ENCODE assay signal across 8 cellular contexts in the genomic region with DNA sequence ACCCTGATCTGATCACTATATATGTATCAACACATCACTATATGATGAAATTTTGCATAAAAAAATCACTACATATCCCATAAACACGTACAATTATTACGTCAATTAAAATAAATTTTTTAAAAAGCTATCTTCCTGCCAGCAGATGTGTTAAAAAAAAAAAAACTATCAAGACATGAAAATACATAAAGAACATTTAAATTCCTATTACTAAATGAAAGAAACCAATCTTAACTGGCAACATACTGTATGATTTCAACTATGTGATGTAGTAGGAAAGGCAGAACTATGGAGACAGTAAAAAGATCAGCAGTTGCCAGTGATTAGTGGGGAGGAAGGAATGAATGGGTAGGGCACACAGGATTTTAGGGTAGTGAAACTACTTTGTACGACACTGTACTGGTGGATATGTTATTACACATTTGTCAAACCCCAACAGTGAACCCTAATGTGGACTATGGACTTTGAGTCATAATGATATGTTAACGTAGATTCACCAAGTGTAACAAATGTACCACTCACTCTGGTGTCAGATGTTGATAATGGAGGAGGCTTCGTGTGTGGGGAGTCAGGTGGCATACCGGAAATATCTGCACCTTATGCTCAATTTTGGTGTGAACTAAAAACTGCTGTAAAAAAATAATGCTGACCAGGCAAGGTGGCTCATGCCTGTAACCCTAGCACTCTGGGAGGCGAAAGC. TPM values are rescaled to one million over a fixed set of nuclear protein-coding genes. Genes with fewer than 3 reads are reported as not detected.
DNase-seq lines count a peak whose midpoint lies in the region; ATAC-seq lines count a peak whose summit lies in the region.

No MANE protein-coding gene starts in this region.

- peak; percentile 47 for DNase-seq in HT-29 (ENCODE audit: low spot score)
- peak; percentile 69 for DNase-seq in glomerular visceral epithelial cell (ENCODE audit: extremely low spot score)
- DNase-seq in NCI-H2107 (lab: John Stamatoyannopoulos, UW), result no peak
- no peak for DNase-seq in NCI-H1105 treated with DMSO at 0.1 percent for 48 hours (lab: John Stamatoyannopoulos, UW)
- DNase-seq in activated naive CD4-positive, alpha-beta T cell treated with anti-CD3 and anti-CD28 coated beads for 36 hours, result no peak
- no peak for DNase-seq in GM19240 (ENCODE audit: insufficient read length, low spot score)

- no peak overlapping the region for H3K4me3 Mint-ChIP-seq in activated naive CD4-positive, alpha-beta T cell treated with anti-CD3 and anti-CD28 coated beads for 36 hours

- H3K9me3 Mint-ChIP-seq in activated naive CD4-positive, alpha-beta T cell treated with anti-CD3 and anti-CD28 coated beads for 36 hours, result peaks cover 4% of the 10 kb centered on the region

- ATAC-seq in GM18498 (IDR thresholded peaks at IDR 0.05; ENCODE audit: unreplicated experiment), result peak; percentile 93
- peak; percentile 78 for ATAC-seq in GM21576 (IDR thresholded peaks at IDR 0.05; ENCODE audit: unreplicated experiment)

- H3K36me3 Mint-ChIP-seq in activated naive CD4-positive, alpha-beta T cell treated with anti-CD3 and anti-CD28 coated beads for 36 hours (ENCODE audit: low read depth), result peaks cover 16% of the 10 kb centered on the region

- H3K27ac Mint-ChIP-seq in activated naive CD4-positive, alpha-beta T cell treated with anti-CD3 and anti-CD28 coated beads for 36 hours, result no peak overlapping the region

- H3K4me1 Mint-ChIP-seq in activated naive CD4-positive, alpha-beta T cell treated with anti-CD3 and anti-CD28 coated beads for 36 hours (ENCODE audit: low read depth), result peaks cover 59% of the 10 kb centered on the region

- CTCF ChIA-PET in activated naive CD4-positive, alpha-beta T cell treated with anti-CD3 and anti-CD28 coated beads for 36 hours (lab: Charles Lee), result interaction anchor here (1.0 to 1.3 kb wide), 4 partner anchors 12 to 25 kb away, joined by 3 to 5 read pairs (median 4); no protein-coding TSS in a partner anchor

- intact Hi-C loops in activated naive CD4-positive, alpha-beta T cell treated with anti-CD3 and anti-CD28 coated beads for 36 hours (cut with micrococcal nuclease), result no loop called here

- no peaks in the 10 kb centered on the region for H3K27me3 Mint-ChIP-seq in activated naive CD4-positive, alpha-beta T cell treated with anti-CD3 and anti-CD28 coated beads for 36 hours (ENCODE audit: low read depth)

RNA-seq across cellular contexts. Expression of a gene that starts 27.4 kb away (rescaled TPM):
- total RNA-seq in HT-29 (2014; rRNA removed; shearing (Covaris generic)), result 35.4 and 40.6 TPM in 2 replicates
- total RNA-seq in activated naive CD4-positive, alpha-beta T cell treated with anti-CD3 and anti-CD28 coated beads for 36 hours, result 10 to 100 TPM; 59.5 to 60.4 TPM

Comparison
In these comparisons a context has a peak if more than half of its experiments do, and no peak if none do; other contexts are left out.
1. DNase-seq: peak in HT-29 (single experiment) and glomerular visceral epithelial cell (single experiment); none in NCI-H2107 (single experiment), NCI-H1105 treated with DMSO at 0.1 percent for 48 hours (single experiment), activated naive CD4-positive, alpha-beta T cell treated with anti-CD3 and anti-CD28 coated beads for 36 hours (single experiment) and GM19240 (single experiment).